In the genomic region with DNA sequence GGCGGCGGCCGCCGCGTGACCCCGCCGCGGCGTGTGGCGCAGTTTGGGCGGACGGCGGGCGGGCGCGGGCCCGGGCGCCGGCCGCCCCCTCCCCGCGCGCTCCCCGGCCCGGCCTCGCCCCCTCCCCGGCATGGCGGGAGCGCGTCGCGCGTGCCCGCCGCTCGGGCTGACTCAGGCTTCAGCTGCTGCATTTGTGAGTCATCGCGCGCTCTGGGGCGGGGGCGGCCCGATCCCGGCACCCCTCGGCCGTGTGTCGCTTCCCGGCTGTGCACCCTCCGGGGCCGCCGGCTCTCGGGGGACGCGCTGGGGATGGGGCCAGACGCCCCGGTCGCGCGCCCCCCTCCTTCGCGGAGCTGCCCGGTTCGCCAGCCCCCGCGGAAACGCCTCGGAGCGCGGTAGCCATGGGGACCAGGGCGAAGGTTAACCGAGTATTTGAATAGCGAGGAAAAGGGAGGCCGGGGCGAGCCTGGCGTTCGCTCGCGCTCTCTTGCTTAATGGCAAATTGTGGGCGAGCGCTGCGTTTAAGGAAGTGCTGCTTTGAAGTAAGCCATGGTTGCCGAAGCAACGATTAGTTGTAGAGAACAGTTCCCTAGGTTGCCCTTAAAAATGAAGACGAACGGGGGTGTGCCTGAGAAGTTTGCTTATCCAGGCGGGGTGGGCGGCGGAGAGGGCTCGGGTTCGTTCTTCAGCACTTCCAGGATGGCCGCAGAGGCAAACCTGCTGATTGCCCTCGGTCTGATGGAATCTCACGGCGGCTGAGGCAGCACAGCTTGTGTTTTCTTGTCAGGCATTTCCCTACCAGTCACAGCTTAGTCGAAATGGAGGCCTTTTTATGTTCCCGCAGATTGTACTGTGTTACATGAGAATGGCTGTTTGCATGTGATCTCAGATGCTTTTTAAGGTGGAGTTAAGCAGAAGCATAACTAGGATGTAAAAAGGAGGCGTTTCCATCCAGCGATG, we compare ENCODE assay signal across 8 cellular contexts. TPM values are rescaled to one million over a fixed set of nuclear protein-coding genes. Genes with fewer than 3 reads are reported as not detected.
DNase-seq lines count a peak whose midpoint lies in the region; ATAC-seq and TF ChIP-seq lines count a peak whose summit lies in the region.

No MANE protein-coding gene starts in this region.

- peak; percentile 23 for DNase-seq in NCI-H1436 (lab: John Stamatoyannopoulos, UW)
- no peak for DNase-seq in NCI-H1436 treated with DMSO at 0.1 percent for 48 hours (lab: John Stamatoyannopoulos, UW)
- peak; percentile 60 for DNase-seq in NOMO-1 treated with dmso at 0.1 percent for 144 hours (lab: John Stamatoyannopoulos, UW; ENCODE audit: unreplicated experiment)
- DNase-seq in activated T-cell treated with anti-CD3 and anti-CD28 coated beads for 48 hours (ENCODE audit: low read depth), result peak; percentile 82
- no peak for DNase-seq in epithelial cell of proximal tubule (ENCODE audit: low read depth)
- peak; percentile 72 for DNase-seq in mucosa of gallbladder (ENCODE audit: low spot score)
- peak; percentile 44 to 67 for DNase-seq in stimulated activated CD8-positive, alpha-beta memory T cell treated with anti-CD3 and anti-CD28 coated beads, Interleukin-2, amount 100 ng/mL, for 1 hour (ENCODE audit: low read depth in 2 of 2)

- no peak for TF ChIP-seq CTCF in epithelial cell of proximal tubule (conservative IDR thresholded peaks at IDR 0.05; ENCODE audit: low read depth, low read length)

- peak; percentile 23 for ATAC-seq in HG02885 (IDR thresholded peaks at IDR 0.05; ENCODE audit: poor library complexity, unreplicated experiment)

- peak overlapping the region; percentile 71 for H3K4me3 ChIP-seq in epithelial cell of proximal tubule (ENCODE audit: low read depth, low read length)

RNA-seq across cellular contexts. Expression of a gene that starts 0.9 kb away (rescaled TPM):
- total RNA-seq in epithelial cell of proximal tubule (187 and 238 TPM in 2 replicates), mucosa of gallbladder (265 TPM)

RNA-seq across cellular contexts. Expression of a gene that starts 50.3 kb away (rescaled TPM):
- total RNA-seq in epithelial cell of proximal tubule, result 47.5 and 59.3 TPM in 2 replicates
- total RNA-seq in mucosa of gallbladder, result 72.3 TPM

Comparison
In these comparisons a context has a peak if more than half of its experiments do, and no peak if none do; other contexts are left out.
1. DNase-seq: peak in NCI-H1436 (single experiment), NOMO-1 treated with dmso at 0.1 percent for 144 hours (single experiment), activated T-cell treated with anti-CD3 and anti-CD28 coated beads for 48 hours (single experiment), mucosa of gallbladder (single experiment) and stimulated activated CD8-positive, alpha-beta memory T cell treated with anti-CD3 and anti-CD28 coated beads, Interleukin-2, amount 100 ng/mL, for 1 hour (2 of 2); none in NCI-H1436 treated with DMSO at 0.1 percent for 48 hours (single experiment) and epithelial cell of proximal tubule (single experiment).